In the genomic region with DNA sequence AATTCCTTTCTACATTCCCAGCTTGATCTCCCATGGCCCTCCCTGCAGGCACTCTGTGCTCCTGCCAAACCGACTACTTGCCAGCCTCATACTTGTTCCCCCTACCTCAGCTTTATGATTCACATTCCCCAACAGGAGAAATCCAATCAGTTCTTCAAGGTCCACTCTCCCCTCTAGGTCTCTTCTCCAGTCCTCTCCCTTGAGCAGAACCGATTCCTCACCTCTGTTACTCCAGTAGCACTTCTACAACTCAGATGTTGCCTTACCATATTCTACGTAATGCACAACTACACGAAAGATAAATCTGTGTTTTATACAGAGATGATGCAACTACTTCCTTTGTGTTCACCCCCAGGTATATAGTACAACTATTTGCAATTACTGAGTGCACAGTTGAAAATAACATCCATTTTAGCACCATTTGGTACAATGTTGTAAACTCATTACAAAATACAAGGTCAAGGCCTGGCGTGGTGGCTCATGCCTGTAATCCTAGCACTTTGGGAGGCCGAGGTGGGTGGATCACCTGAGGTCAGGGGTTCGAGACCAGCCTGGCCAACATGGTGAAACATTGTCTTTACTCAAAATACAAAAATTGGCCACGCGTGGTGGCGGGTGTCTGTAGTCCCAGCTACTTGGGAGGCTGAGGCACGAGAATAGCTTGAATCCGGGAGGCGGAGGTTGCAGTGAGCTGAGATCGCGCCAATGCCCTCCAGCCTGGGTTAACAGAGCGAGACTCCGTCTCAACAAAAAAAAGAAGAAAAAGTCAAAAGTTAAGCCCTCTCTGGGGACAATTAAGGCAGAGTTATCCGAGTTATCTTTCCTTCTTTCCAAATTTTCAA, we compare ENCODE assay signal across 8 cellular contexts. TPM values are rescaled to one million over a fixed set of nuclear protein-coding genes. Genes with fewer than 3 reads are reported as not detected.
A peak's percentile ranks its signal among the peaks of the same experiment; 100 is the strongest.
DNase-seq lines count a peak whose midpoint lies in the region; ATAC-seq and TF ChIP-seq lines count a peak whose summit lies in the region.

No MANE protein-coding gene starts in this region.

- H3K27ac Mint-ChIP-seq in T-cell = peak overlapping the region; percentile 44 to 74

- no peaks in the 10 kb centered on the region for H3K36me3 Mint-ChIP-seq in T-cell

- no peak for TF ChIP-seq POLR2A in sigmoid colon (IDR thresholded peaks at IDR 0.05)

- DNase-seq in GM12865 (ENCODE audit: low read depth) (no peak), T-cell (no peak), fibroblast of the aortic adventitia (ENCODE audit: low read depth) (no peak), sigmoid colon (no peak), NCI-H2081 treated with DMSO at 0.1 percent for 48 hours (lab: John Stamatoyannopoulos, UW) (no peak), midbrain (lab: John Stamatoyannopoulos, UW) (no peak), SIG-M5 treated with dmso at 0.1 percent for 504 hours (lab: John Stamatoyannopoulos, UW; ENCODE audit: unreplicated experiment) (no peak)
- DNase-seq in effector CD4-positive, alpha-beta T cell = no peak

- no peaks in the 10 kb centered on the region for H3K9me3 Mint-ChIP-seq in T-cell

- H3K27ac ChIP-seq in sigmoid colon = peak overlapping the region; percentile 91 to 99 (median 98)

- intact Hi-C loops in sigmoid colon (cut with DNase I) = loop anchor here (5.0 kb wide), 1 partner anchor 71 kb away; no protein-coding TSS in a partner anchor

- no peaks in the 10 kb centered on the region for H3K9me3 ChIP-seq in sigmoid colon

- TF ChIP-seq CTCF in GM12865 (IDR thresholded peaks at IDR 0.05; ENCODE audit: insufficient read depth, low read depth, low read length, missing control alignments) (no peak), fibroblast of the aortic adventitia (IDR thresholded peaks at IDR 0.05; ENCODE audit: insufficient read depth, low read length) (no peak), sigmoid colon (IDR thresholded peaks at IDR 0.05) (no peak)

- WGBS in sigmoid colon, 2 donors = 87 to 91% methylated on average over 18 of the region's 18 CpGs

- H3K4me3 ChIP-seq in GM12865 (ENCODE audit: low read depth, low read length) (peak overlapping the region; percentile 94), fibroblast of the aortic adventitia (ENCODE audit: low read depth, low read length) (peak overlapping the region; percentile 86), sigmoid colon (peak overlapping the region; percentile 61 to 93 (median 80))

- TF ChIP-seq EP300 in sigmoid colon (IDR thresholded peaks at IDR 0.05) = no peak

- H3K4me1 Mint-ChIP-seq in T-cell = peaks cover 66 to 83% (median 74%) of the 10 kb centered on the region in 3 donors

- peak overlapping the region; percentile 98 to 100 (median 99) for H3K4me3 Mint-ChIP-seq in T-cell

- no peaks in the 10 kb centered on the region for H3K27me3 ChIP-seq in sigmoid colon

- CTCF ChIA-PET in T-cell (lab: Charles Lee) = interaction anchor here (0.6 to 2.2 kb wide), 5 partner anchors 39 to 595 kb away, joined by 3 to 6 read pairs (median 3); a partner anchor contains a TSS

- peaks cover 0 to 74% (median 67%) of the 10 kb centered on the region in 4 donors for H3K4me1 ChIP-seq in sigmoid colon

- H3K36me3 ChIP-seq in sigmoid colon = no peaks in the 10 kb centered on the region

- H3K27me3 Mint-ChIP-seq in T-cell = no peaks in the 10 kb centered on the region

- no peak for ATAC-seq in T-cell (replicated peaks in 1 of 4)

- POLR2A ChIA-PET in T-cell (lab: Charles Lee) = no interaction called here

RNA-seq across cellular contexts. Expression of a gene that starts 2.9 kb away (rescaled TPM):
- 1 to 10 TPM; 4.3 to 7.6 (median 4.8) TPM for total RNA-seq in T-cell
- total RNA-seq in fibroblast of the aortic adventitia (ENCODE audit: low replicate concordance) = 7.8 and 10.5 TPM in 2 replicates
- 10 to 100 TPM; 11.6 to 25.0 (median 18.4) TPM for total RNA-seq in sigmoid colon
- 1 to 10 TPM; 5.1 to 7.8 (median 7.2) TPM for polyA plus RNA-seq in sigmoid colon

RNA-seq across cellular contexts. Expression of a gene that starts 39.3 kb away (rescaled TPM):
- total RNA-seq in T-cell = 100 to 1,000 TPM; 133 to 221 (median 146) TPM
- 47.0 and 51.0 TPM in 2 replicates for total RNA-seq in fibroblast of the aortic adventitia (ENCODE audit: low replicate concordance)
- total RNA-seq in sigmoid colon = 10 to 100 TPM; 47.4 to 68.5 (median 58.0) TPM
- polyA plus RNA-seq in sigmoid colon = 10 to 100 TPM; 31.8 to 45.3 (median 35.1) TPM
